Comparison of ENCODE assay signal across 16 cellular contexts in genomic region chr11:64792482-64792881, GRCh38. TPM values are rescaled to one million over a fixed set of nuclear protein-coding genes. Genes with fewer than 3 reads are reported as not detected.
A peak's percentile ranks its signal among the peaks of the same experiment; 100 is the strongest.
DNase-seq lines count a peak whose midpoint lies in the region; ATAC-seq lines count a peak whose summit lies in the region.
"Had no signal": no experiment of that assay in that cellular context is flagged by ENCODE, and none has a peak within 500 bp of the region (broad histone marks: within the 10 kb centered on the region; RNA-seq: fewer than 3 reads in every experiment).

No MANE protein-coding gene starts in this region.

- H3K4me1 ChIP-seq in BLaER1 = peaks cover 57% of the 10 kb centered on the region

- H3K36me3 ChIP-seq in BLaER1 = peaks cover 63% of the 10 kb centered on the region

- DNase-seq in activated CD4-positive, CD25-positive, alpha-beta regulatory T cell treated with anti-CD3 and anti-CD28 coated beads, Interleukin-2, amount 50 U/mL, for 72 hours = peak; percentile 28
- DNase-seq in activated CD4-positive, CD25-positive, alpha-beta regulatory T cell (lab: John Stamatoyannopoulos, UW) = no peak
- DNase-seq in central memory CD8-positive, alpha-beta T cell (ENCODE audit: low spot score in 2 of 2) = no peak
- DNase-seq in posterior vena cava (ENCODE audit: low spot score) (peak; percentile 36), head of caudate nucleus (no peak), SIG-M5 (lab: John Stamatoyannopoulos, UW) (no peak)
- DNase-seq: 8988T, C1 segment of cervical spinal cord, KBM-7, NCI-H2227 treated with DMSO at 0.1 percent for 48 hours, NCI-H69, PC-9 had no signal

- H3K27me3 ChIP-seq in BLaER1 = no peaks in the 10 kb centered on the region

- ATAC-seq in central memory CD8-positive, alpha-beta T cell (replicated peaks; ENCODE audit: extremely low read depth, poor library complexity, severe bottlenecking) = no peak
- ATAC-seq in HG02623 (IDR thresholded peaks at IDR 0.05; ENCODE audit: unreplicated experiment) = no peak
- ATAC-seq: GM23338 had no signal

- H4K20me1 ChIP-seq in BLaER1 = no peaks in the 10 kb centered on the region

- intact Hi-C loops in posterior vena cava (cut with DNase I) (no loop called here), head of caudate nucleus (cut with DNase I) (no loop called here)

- H3K27ac ChIP-seq in BLaER1 = peak overlapping the region; percentile 77; the same call in 1 of the 2 replicates
- H3K27ac ChIP-seq: HL-60, PC-9 had no signal

- H3K4me1 Mint-ChIP-seq in central memory CD8-positive, alpha-beta T cell = peaks cover 8% of the 10 kb centered on the region
- H3K4me1 Mint-ChIP-seq: GM23338 had no signal

- H3K4me3 Mint-ChIP-seq in central memory CD8-positive, alpha-beta T cell = no peak overlapping the region
- H3K4me3 Mint-ChIP-seq: GM23338 had no signal

- H3K9ac ChIP-seq in BLaER1 = no peak overlapping the region

- no peaks in the 10 kb centered on the region for H3K9me3 ChIP-seq in BLaER1

- H3K27ac Mint-ChIP-seq in central memory CD8-positive, alpha-beta T cell (ENCODE audit: low read depth) = peak overlapping the region; percentile 76
- H3K27ac Mint-ChIP-seq: GM23338 had no signal

- H3K9me3 Mint-ChIP-seq in central memory CD8-positive, alpha-beta T cell = no peaks in the 10 kb centered on the region
- H3K9me3 Mint-ChIP-seq: GM23338 had no signal

- no peak overlapping the region for H3K4me3 ChIP-seq in BLaER1
- H3K4me3 ChIP-seq: GM23338, PC-9 had no signal

- no peaks in the 10 kb centered on the region for H3K27me3 Mint-ChIP-seq in central memory CD8-positive, alpha-beta T cell

- peak overlapping the region; percentile 85; the same call in 1 of the 2 replicates for H3K4me2 ChIP-seq in BLaER1
- H3K4me2 ChIP-seq: GM23338, PC-9 had no signal

- H3K36me3 Mint-ChIP-seq in central memory CD8-positive, alpha-beta T cell (ENCODE audit: insufficient read depth) = peaks cover 19% of the 10 kb centered on the region

RNA-seq across cellular contexts. Expression of gene MAP4K2, which starts 10.5 kb away (rescaled TPM):
- 10 to 100 TPM; 13.2 to 14.7 TPM for total RNA-seq in posterior vena cava

RNA-seq across cellular contexts. Expression of gene SF1, which starts 14.1 kb away (rescaled TPM):
- total RNA-seq in posterior vena cava = 100 to 1,000 TPM; 181 to 189 TPM

RNA-seq across cellular contexts. Expression of gene MEN1, which starts 17.9 kb away (rescaled TPM):
- 1 to 10 TPM; 9.2 to 9.4 TPM for total RNA-seq in posterior vena cava

RNA-seq across cellular contexts. Expression of gene PYGM, which starts 32.7 kb away (rescaled TPM):
- total RNA-seq in posterior vena cava = 10 to 100 TPM; 19.3 to 43.2 TPM

RNA-seq across cellular contexts. Expression of gene RASGRP2, which starts 48.5 kb away (rescaled TPM):
- 10 to 100 TPM; 41.3 to 49.6 TPM for total RNA-seq in posterior vena cava

Comparison
In these comparisons a context has a peak if more than half of its experiments do, and no peak if none do; other contexts are left out.
1. DNase-seq: peak in activated CD4-positive, CD25-positive, alpha-beta regulatory T cell treated with anti-CD3 and anti-CD28 coated beads, Interleukin-2, amount 50 U/mL, for 72 hours (single experiment) and posterior vena cava (single experiment); none in activated CD4-positive, CD25-positive, alpha-beta regulatory T cell (0 of 4), central memory CD8-positive, alpha-beta T cell (0 of 2), head of caudate nucleus (0 of 42) and SIG-M5 (single experiment).